Comparison of ENCODE assay signal across 1 cellular context in genomic region chr7:44606341-44607140, GRCh38.
TF ChIP-seq lines count a peak whose summit lies in the region.

TSS of gene OGDH (plus strand) at chr7:44606627. CDS start at chr7:44624344, 17,717 bp downstream.

TF ChIP-seq in K562, 482 proteins besides CTCF, POLR2A, EP300 and RAD21 (continued from another document and continues in another):
- TF ChIP-seq ZMIZ1 (IDR thresholded peaks at IDR 0.05; ENCODE audit: low read depth in 2 of 2, low read length in 2 of 2) = 0 out of 4 replicates have a peak, but pooled peaks of 1 of the 2 experiments have one; percentile 40
- no peak for TF ChIP-seq SRSF9 (IDR thresholded peaks at IDR 0.05; ENCODE audit: borderline replicate concordance, low read depth, low read length)
- peak; percentile 100 for TF ChIP-seq DACH1 (IDR thresholded peaks at IDR 0.05; ENCODE audit: partially characterized antibody)
- no peak for TF ChIP-seq SNIP1 (IDR thresholded peaks at IDR 0.05; ENCODE audit: low read depth)
- peak; percentile 75; the same call in 1 of the 2 replicates for TF ChIP-seq POLR2AphosphoS2 (IDR thresholded peaks at IDR 0.05; ENCODE audit: low read length)
- TF ChIP-seq CBFB (CRISPR knock-in tag; IDR thresholded peaks at IDR 0.05) = no peak
- no peak; the same call in 1 of the 2 replicates for TF ChIP-seq ZNF384 (IDR thresholded peaks at IDR 0.05; ENCODE audit: low read depth, low read length)
- peak in 1 of 2 experiments; percentile 21; a peak in 1 of 4 replicates for TF ChIP-seq SIX5 (IDR thresholded peaks at IDR 0.05; ENCODE audit: borderline replicate concordance in 1 of 2, insufficient read depth in 1 of 2, low read depth in 1 of 2, low read length in 2 of 2)
- TF ChIP-seq HIVEP1 (CRISPR knock-in tag; IDR thresholded peaks at IDR 0.05) = no peak
- TF ChIP-seq TCF7L2 (IDR thresholded peaks at IDR 0.05; ENCODE audit: low read depth, low read length) = peak; percentile 60
- no peak for TF ChIP-seq SMAD2 (IDR thresholded peaks at IDR 0.05; ENCODE audit: low read depth, low read length)
- TF ChIP-seq PHF8 (IDR thresholded peaks at IDR 0.05; ENCODE audit: borderline replicate concordance, low read length) = peak; percentile 92; the same call in 1 of the 2 replicates
- no peak for TF ChIP-seq ZNF407 (IDR thresholded peaks at IDR 0.05; ENCODE audit: low read depth)
- TF ChIP-seq ZKSCAN8 (CRISPR knock-in tag; IDR thresholded peaks at IDR 0.05) = no peak; the same call in 1 of the 2 replicates
- 0 out of 2 replicates have a peak, but pooled peaks have one; percentile 35 for TF ChIP-seq ZNF41 (CRISPR knock-in tag; conservative IDR thresholded peaks at IDR 0.05)
- no peak for TF ChIP-seq ZFPM2 (CRISPR knock-in tag; IDR thresholded peaks at IDR 0.05)
- no peak for TF ChIP-seq ZNF766 (CRISPR knock-in tag; conservative IDR thresholded peaks at IDR 0.05)
- peak; percentile 98 for TF ChIP-seq SAP30 (IDR thresholded peaks at IDR 0.05; ENCODE audit: borderline replicate concordance, insufficient read depth, low read depth, low read length, poor library complexity, severe bottlenecking)
- TF ChIP-seq ZNF316 (IDR thresholded peaks at IDR 0.05) = peak; percentile 28; the same call in 1 of the 2 replicates
- TF ChIP-seq EGR1 (conservative IDR thresholded peaks at IDR 0.05) = no peak
- no peak for TF ChIP-seq ILF3 (IDR thresholded peaks at IDR 0.05; ENCODE audit: borderline replicate concordance)
- no peak for TF ChIP-seq ZNF347 (CRISPR knock-in tag; IDR thresholded peaks at IDR 0.05; ENCODE audit: low read depth)
- TF ChIP-seq ZNF57 (CRISPR knock-in tag; IDR thresholded peaks at IDR 0.05) = no peak
- TF ChIP-seq DDX20 (tag; IDR thresholded peaks at IDR 0.05; ENCODE audit: low read depth) = no peak
- TF ChIP-seq MAFK (IDR thresholded peaks at IDR 0.05; ENCODE audit: low read length) = no peak
- peak; percentile 96 for TF ChIP-seq TOE1 (IDR thresholded peaks at IDR 0.05; ENCODE audit: borderline replicate concordance)
- TF ChIP-seq TOE1 (CRISPR knock-in tag; IDR thresholded peaks at IDR 0.05; ENCODE audit: borderline replicate concordance, low read depth) = no peak
- no peak for TF ChIP-seq BRD9 (IDR thresholded peaks at IDR 0.05; ENCODE audit: low read depth, partially characterized antibody)
- no peak for TF ChIP-seq ADNP (tag; IDR thresholded peaks at IDR 0.05)
- no peak for TF ChIP-seq BCL6 (CRISPR knock-in tag; IDR thresholded peaks at IDR 0.05)
- TF ChIP-seq POLR2G (IDR thresholded peaks at IDR 0.05; ENCODE audit: low read depth, low read length) = peak; percentile 98
- TF ChIP-seq TRIM24 (IDR thresholded peaks at IDR 0.05) = no peak; a peak in 1 of 4 replicates
- no peak for TF ChIP-seq FOXA1 (IDR thresholded peaks at IDR 0.05; ENCODE audit: borderline replicate concordance)
- TF ChIP-seq ZNF431 (CRISPR knock-in tag; IDR thresholded peaks at IDR 0.05) = no peak
- no peak for TF ChIP-seq SFPQ (IDR thresholded peaks at IDR 0.05; ENCODE audit: low read depth, low read length)
- TF ChIP-seq ZBTB9 (CRISPR knock-in tag; IDR thresholded peaks at IDR 0.05) = peak; percentile 40
- no peak for TF ChIP-seq KDM2B (CRISPR knock-in tag; IDR thresholded peaks at IDR 0.05)
- TF ChIP-seq NBN (IDR thresholded peaks at IDR 0.05; ENCODE audit: low read depth) = peak; percentile 100
- peak; percentile 87 for TF ChIP-seq CHD2 (IDR thresholded peaks at IDR 0.05; ENCODE audit: low read depth, low read length)
- TF ChIP-seq HMGN3 (IDR thresholded peaks at IDR 0.05; ENCODE audit: borderline replicate concordance, extremely low read depth, insufficient read length, low read depth, low read length) = peak; percentile 88
- TF ChIP-seq KDM4B (IDR thresholded peaks at IDR 0.05; ENCODE audit: borderline replicate concordance in 2 of 2, low read depth in 1 of 2) = peak in 1 of 2 experiments; percentile 40; a peak in 1 of 4 replicates
- TF ChIP-seq ATF7 (IDR thresholded peaks at IDR 0.05) = peak; percentile 97
- no peak for TF ChIP-seq ZNF655 (CRISPR knock-in tag; IDR thresholded peaks at IDR 0.05)
- TF ChIP-seq MEF2D (tag; conservative IDR thresholded peaks at IDR 0.05; ENCODE audit: low read depth) = no peak
- peak; percentile 82 for TF ChIP-seq ZFX (CRISPR knock-in tag; IDR thresholded peaks at IDR 0.05)
- TF ChIP-seq PATZ1 (CRISPR knock-in tag; IDR thresholded peaks at IDR 0.05; ENCODE audit: borderline replicate concordance) = no peak
- no peak for TF ChIP-seq MEF2A (IDR thresholded peaks at IDR 0.05; ENCODE audit: control insufficient read depth, low read depth, low read length)
- TF ChIP-seq EZH2 (IDR thresholded peaks at IDR 0.05; ENCODE audit: borderline replicate concordance, low read depth, low read length) = no peak
- no peak for TF ChIP-seq BDP1 (IDR thresholded peaks at IDR 0.05; ENCODE audit: insufficient read depth, insufficient read length)
- TF ChIP-seq SNRNP70 (optimal IDR thresholded peaks at IDR 0.05; ENCODE audit: low read depth, low read length) = no peak
- TF ChIP-seq EHMT2 (IDR thresholded peaks at IDR 0.05) = no peak
